2 cellular contexts compared by ENCODE assay signal in the genomic region with DNA sequence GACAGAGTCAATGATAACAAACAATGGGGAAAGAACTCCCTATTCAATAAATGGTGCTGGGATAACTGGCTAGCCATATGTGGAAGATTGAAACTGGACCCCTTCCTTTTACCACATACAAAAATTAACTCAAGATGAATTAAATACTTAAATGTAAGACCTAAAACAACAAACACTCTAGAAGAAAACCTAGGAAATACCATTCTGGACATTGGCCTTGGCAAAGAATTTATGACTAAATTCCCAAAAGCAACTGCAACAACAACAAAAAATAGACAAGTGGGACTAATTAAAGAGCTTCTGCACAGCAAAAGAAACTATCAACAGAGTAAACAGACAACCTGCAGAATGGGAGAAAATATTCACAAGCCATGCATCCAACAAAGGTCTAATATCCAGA. TPM values are rescaled to one million over a fixed set of nuclear protein-coding genes. Genes with fewer than 3 reads are reported as not detected.
"Had no signal": no experiment of that assay in that cellular context is flagged by ENCODE, and none has a peak within 500 bp of the region (broad histone marks: within the 10 kb centered on the region; RNA-seq: fewer than 3 reads in every experiment).

No MANE protein-coding gene starts in this region.

RNA-seq across cellular contexts. Expression of a gene that starts 4.4 kb away (rescaled TPM):
- total RNA-seq: MCF 10A, NCI-H460 had no signal
